10 cellular contexts compared by ENCODE assay signal in the genomic region with DNA sequence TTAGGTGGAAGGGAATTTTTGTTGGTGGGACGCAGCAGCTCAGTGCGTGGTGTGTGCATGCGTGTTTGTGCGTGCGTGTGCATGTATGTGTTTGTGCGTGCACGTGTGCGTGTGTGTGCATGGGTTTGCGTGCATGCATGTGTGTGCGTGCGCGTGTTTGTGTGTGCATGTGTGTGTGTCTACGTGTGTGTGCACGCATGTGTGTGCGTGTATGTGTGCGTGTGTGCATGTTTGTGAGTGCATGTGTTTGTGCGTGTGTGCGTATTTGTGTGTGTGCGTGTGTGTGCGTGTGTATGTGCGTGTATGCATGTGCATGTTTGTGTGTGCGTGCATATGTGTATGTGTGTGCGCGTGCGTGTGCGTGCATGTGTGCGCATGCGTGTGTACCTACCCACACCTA. TPM values are rescaled to one million over a fixed set of nuclear protein-coding genes. Genes with fewer than 3 reads are reported as not detected.
DNase-seq lines count a peak whose midpoint lies in the region; TF ChIP-seq lines count a peak whose summit lies in the region.
"Had no signal": no experiment of that assay in that cellular context is flagged by ENCODE, and none has a peak within 500 bp of the region (broad histone marks: within the 10 kb centered on the region; RNA-seq: fewer than 3 reads in every experiment).

No MANE protein-coding gene starts in this region.

- TF ChIP-seq CTCF in Loucy (conservative IDR thresholded peaks at IDR 0.05; ENCODE audit: low read length), result no peak
- no peak for TF ChIP-seq CTCF in endodermal cell (conservative IDR thresholded peaks at IDR 0.05)

- WGBS in endodermal cell (ENCODE audit: insufficient coverage in 1 of 2, insufficient read length in 1 of 2), 2 experiments, result 81% methylated on average over 20 to 28 of the region's 28 CpGs

- H3K4me3 Mint-ChIP-seq in T-helper 2 cell treated with Interferon-gamma antibody and Interleukin-4, amounts not matched to agents 5 μg/mL and 100 μg/mL, for 36 hours, result peak overlapping the region; percentile 72
- H3K4me3 Mint-ChIP-seq in endodermal cell, result peak overlapping the region; percentile 42

- H3K27me3 ChIP-seq in Loucy (ENCODE audit: insufficient read depth, low read length, poor library complexity, severe bottlenecking), result no peaks in the 10 kb centered on the region
- H3K27me3 ChIP-seq in endodermal cell (ENCODE audit: control insufficient read depth, insufficient read depth, low read length, poor library complexity, severe bottlenecking), result no peaks in the 10 kb centered on the region
- no peaks in the 10 kb centered on the region for H3K27me3 ChIP-seq in rectal smooth muscle tissue (ENCODE audit: control insufficient read depth, insufficient read depth, low read length)
- H3K27me3 ChIP-seq: sigmoid colon had no signal

- H3K4me3 ChIP-seq in Loucy (ENCODE audit: low read length, poor library complexity, severe bottlenecking), result peak overlapping the region; percentile 23
- H3K4me3 ChIP-seq in endodermal cell (ENCODE audit: low read length), result no peak overlapping the region
- peak overlapping the region; percentile 68 for H3K4me3 ChIP-seq in rectal smooth muscle tissue (ENCODE audit: low read length)

- H3K27me3 Mint-ChIP-seq in T-helper 2 cell treated with Interferon-gamma antibody and Interleukin-4, amounts not matched to agents 5 μg/mL and 100 μg/mL, for 36 hours (ENCODE audit: low read depth), result peaks cover 17% of the 10 kb centered on the region
- H3K27me3 Mint-ChIP-seq in endodermal cell (ENCODE audit: insufficient read depth), result no peaks in the 10 kb centered on the region

- H4K20me1 ChIP-seq in Loucy (ENCODE audit: insufficient read depth, low read length, poor library complexity, severe bottlenecking), result no peaks in the 10 kb centered on the region

- H3K9me2 ChIP-seq in Loucy (replicated peaks; ENCODE audit: low read depth, low read length), result no peaks in the 10 kb centered on the region

- peaks cover 8% of the 10 kb centered on the region for H3K4me1 ChIP-seq in Loucy (ENCODE audit: insufficient read depth, low read length, poor library complexity, severe bottlenecking)
- H3K4me1 ChIP-seq in endodermal cell (ENCODE audit: control insufficient read depth, insufficient read depth, low read length), result peaks cover 10% of the 10 kb centered on the region
- H3K4me1 ChIP-seq in rectal smooth muscle tissue (ENCODE audit: control insufficient read depth, insufficient read depth, low read length), result peaks cover 8% of the 10 kb centered on the region

- H3K4me1 Mint-ChIP-seq in T-helper 2 cell treated with Interferon-gamma antibody and Interleukin-4, amounts not matched to agents 5 μg/mL and 100 μg/mL, for 36 hours (ENCODE audit: low read depth), result peaks cover 15% of the 10 kb centered on the region
- peaks cover 38% of the 10 kb centered on the region for H3K4me1 Mint-ChIP-seq in endodermal cell

- H2AFZ ChIP-seq in Loucy (ENCODE audit: low read length), result peak overlapping the region; percentile 79

- no peaks in the 10 kb centered on the region for H3K9me3 Mint-ChIP-seq in T-helper 2 cell treated with Interferon-gamma antibody and Interleukin-4, amounts not matched to agents 5 μg/mL and 100 μg/mL, for 36 hours
- H3K9me3 Mint-ChIP-seq in endodermal cell, result no peaks in the 10 kb centered on the region
- H3K9me3 Mint-ChIP-seq: activated B cell treated with CpG ODN at 0.5 μM for 24 hours had no signal

- no peak overlapping the region for H3K9ac ChIP-seq in Loucy (ENCODE audit: low read depth, low read length, poor library complexity, severe bottlenecking)
- no peak overlapping the region for H3K9ac ChIP-seq in endodermal cell (ENCODE audit: extremely low read depth, low read length, poor library complexity, severe bottlenecking)
- H3K9ac ChIP-seq in rectal smooth muscle tissue (ENCODE audit: low read length), result no peak overlapping the region

- H3K27ac ChIP-seq in endodermal cell (ENCODE audit: low read depth, low read length) (no peak overlapping the region), rectal smooth muscle tissue (ENCODE audit: low read depth, low read length) (no peak overlapping the region)
- H3K27ac ChIP-seq: sigmoid colon had no signal

- H3F3A ChIP-seq in Loucy (ENCODE audit: low read depth), result no peaks in the 10 kb centered on the region

- no peaks in the 10 kb centered on the region for H3K9me3 ChIP-seq in Loucy (ENCODE audit: insufficient read depth, low read depth, low read length)
- no peaks in the 10 kb centered on the region for H3K9me3 ChIP-seq in endodermal cell (ENCODE audit: control insufficient read depth, low read length)
- H3K9me3 ChIP-seq: sigmoid colon had no signal

- peak overlapping the region; percentile 63 for H3K4me2 ChIP-seq in Loucy (ENCODE audit: low read depth, low read length, poor library complexity, severe bottlenecking)

- H3K36me3 ChIP-seq in Loucy (ENCODE audit: insufficient read depth, low read length) (no peaks in the 10 kb centered on the region), endodermal cell (ENCODE audit: control insufficient read depth, insufficient read depth, low read length) (no peaks in the 10 kb centered on the region), rectal smooth muscle tissue (ENCODE audit: control insufficient read depth, insufficient read depth, low read length) (no peaks in the 10 kb centered on the region)

- H3K27ac Mint-ChIP-seq in T-helper 2 cell treated with Interferon-gamma antibody and Interleukin-4, amounts not matched to agents 5 μg/mL and 100 μg/mL, for 36 hours, result no peak overlapping the region
- H3K27ac Mint-ChIP-seq in endodermal cell, result peak overlapping the region; percentile 85
- H3K27ac Mint-ChIP-seq: activated B cell treated with CpG ODN at 0.5 μM for 24 hours had no signal

- no peak for DNase-seq in T-helper 2 cell treated with Interferon-gamma antibody and Interleukin-4, amounts not matched to agents 5 μg/mL and 100 μg/mL, for 36 hours (ENCODE audit: low spot score)
- DNase-seq in T-helper 2 cell, result no peak
- no peak for DNase-seq in endodermal cell
- no peak for DNase-seq in NCI-H146 treated with DMSO at 0.1 percent for 48 hours (lab: John Stamatoyannopoulos, UW; ENCODE audit: unreplicated experiment)
- no peak for DNase-seq in inferior parietal cortex (ENCODE audit: extremely low spot score)
- DNase-seq in stimulated activated CD4-positive, alpha-beta T cell treated with anti-CD3 and anti-CD28 coated beads, Interleukin-12 subunit alpha, Interleukin-12 subunit beta, amount 100 ng/mL, for 4 hours, result no peak
- DNase-seq: activated B cell treated with CpG ODN at 0.5 μM for 24 hours had no signal

- H3K79me2 ChIP-seq in Loucy (ENCODE audit: insufficient read depth, low read length), result no peaks in the 10 kb centered on the region

- H3K36me3 Mint-ChIP-seq in T-helper 2 cell treated with Interferon-gamma antibody and Interleukin-4, amounts not matched to agents 5 μg/mL and 100 μg/mL, for 36 hours (ENCODE audit: low read depth), result peaks cover 1% of the 10 kb centered on the region
- H3K36me3 Mint-ChIP-seq in endodermal cell (ENCODE audit: low read depth), result no peaks in the 10 kb centered on the region

RNA-seq across cellular contexts. Expression of a gene that starts 20.2 kb away (rescaled TPM):
- total RNA-seq in endodermal cell, result 100 to 1,000 TPM; 223 to 252 TPM
- polyA plus RNA-seq in endodermal cell (2013, experiment 1 of 2), result 337 TPM
- polyA plus RNA-seq in endodermal cell (2013, experiment 2 of 2), result 295 TPM
